21 cellular contexts compared by ENCODE assay signal in genomic region chr7:103391976-103392375, GRCh38. TPM values are rescaled to one million over a fixed set of nuclear protein-coding genes. Genes with fewer than 3 reads are reported as not detected.
DNase-seq lines count a peak whose midpoint lies in the region; ATAC-seq and TF ChIP-seq lines count a peak whose summit lies in the region.
"Had no signal": no experiment of that assay in that cellular context is flagged by ENCODE, and none has a peak within 500 bp of the region (broad histone marks: within the 10 kb centered on the region; RNA-seq: fewer than 3 reads in every experiment).

No MANE protein-coding gene starts in this region.

- no peaks in the 10 kb centered on the region for H3K36me3 ChIP-seq in Panc1 (ENCODE audit: control insufficient read depth, insufficient read depth, low read length)

- TF ChIP-seq CTCF in Panc1 (IDR thresholded peaks at IDR 0.05), result no peak

- in situ Hi-C loops in Panc1 (cut with HindIII; ENCODE audit: low pct_unique_long_range_greater_than_20kb, low sequenced_read_pairs), result no loop called here

- H3K27me3 ChIP-seq in Panc1 (ENCODE audit: control insufficient read depth, insufficient read depth, low read length), result peaks cover 4% of the 10 kb centered on the region; the same call in 1 of the 2 replicates

- H3K9me3 ChIP-seq in Panc1 (ENCODE audit: control insufficient read depth, insufficient read depth, low read depth, low read length), result no peaks in the 10 kb centered on the region

- ATAC-seq in Panc1, result peak; percentile 61; the same call in 1 of the 2 replicates
- ATAC-seq: Right ventricle myocardium inferior had no signal

- H3K27ac ChIP-seq in Panc1 (ENCODE audit: low read length) (no peak overlapping the region), epithelial cell of prostate (no peak overlapping the region)
- H3K27ac ChIP-seq: HL-60 had no signal

- no peaks in the 10 kb centered on the region for H3K4me1 ChIP-seq in Panc1 (ENCODE audit: control insufficient read depth, insufficient read depth, low read length)

- no peak overlapping the region for H3K4me3 ChIP-seq in Panc1 (ENCODE audit: low read depth in 2 of 2, low read length in 2 of 2)

- DNase-seq in HCEC 1CT, result peak; percentile 4
- no peak for DNase-seq in Panc1 (ENCODE audit: low read depth, low spot score)
- DNase-seq in epithelial cell of prostate (ENCODE audit: low read depth, low spot score), result peak; percentile 20
- no peak for DNase-seq in NCI-H1436 treated with DMSO at 0.1 percent for 48 hours (lab: John Stamatoyannopoulos, UW)
- no peak for DNase-seq in NCI-H345 treated with DMSO at 0.1 percent for 48 hours (lab: John Stamatoyannopoulos, UW; ENCODE audit: unreplicated experiment)
- DNase-seq in cardiac septum (ENCODE audit: low spot score), result no peak
- no peak for DNase-seq in iPS-NIHi11 (ENCODE audit: low spot score)
- DNase-seq: DMS79 treated with DMSO at 0.1 percent for 48 hours, GDM1, H9, Kasumi-1, NCI-H1105 treated with DMSO at 0.1 percent for 48 hours, NCI-H1694 treated with DMSO at 0.1 percent for 48 hours, NCI-H446, SW 1271 had no signal

- POLR2A ChIA-PET in Panc1 (lab: Charles Lee), result no interaction called here

- intact Hi-C loops in Panc1 (cut with micrococcal nuclease; ENCODE audit: unreplicated experiment) (no loop called here), cardiac septum (cut with DNase I) (no loop called here)

- CTCF ChIA-PET in Panc1 (lab: Charles Lee), result no interaction called here

- BruUV-seq in Panc1 (replicated peaks; lab: Mats Ljungman, UMichigan), result no TSS peak

RNA-seq across cellular contexts. Expression of gene PSMC2, which starts 44.5 kb away (rescaled TPM):
- total RNA-seq in Panc1 (2021; ENCODE audit: unreplicated experiment) (171 TPM), cardiac septum (106 TPM)
- 124 TPM for polyA plus RNA-seq in Panc1 (2012; ENCODE audit: insufficient read length)

RNA-seq across cellular contexts. Expression of gene DNAJC2, which starts 47.4 kb away (rescaled TPM):
- 56.1 TPM for total RNA-seq in Panc1 (2021; ENCODE audit: unreplicated experiment)
- 27.2 TPM for polyA plus RNA-seq in Panc1 (2012; ENCODE audit: insufficient read length)
- 17.7 TPM for total RNA-seq in cardiac septum

RNA-seq across cellular contexts. Expression of gene SLC26A5, which starts 54.0 kb away (rescaled TPM):
- total RNA-seq in Panc1 (2021; ENCODE audit: unreplicated experiment), result not detected
- not detected for polyA plus RNA-seq in Panc1 (2012; ENCODE audit: insufficient read length)
- not detected for total RNA-seq in cardiac septum
- total RNA-seq: H9, HT1080, Right ventricle myocardium inferior had no signal
- polyA plus RNA-seq: AG04450, CD14-positive monocyte, IgD-negative memory B cell had no signal

Comparison
In these comparisons a context has a peak if more than half of its experiments do, and no peak if none do; other contexts are left out.
1. DNase-seq: peak in HCEC 1CT (single experiment) and epithelial cell of prostate (single experiment); none in Panc1 (single experiment), NCI-H1436 treated with DMSO at 0.1 percent for 48 hours (single experiment), NCI-H345 treated with DMSO at 0.1 percent for 48 hours (single experiment), cardiac septum (single experiment) and iPS-NIHi11 (single experiment).